In genomic region chr19:28299649-28300048, GRCh38 we compare ENCODE assay signal across 2 cellular contexts.
TF ChIP-seq lines count a peak whose summit lies in the region.

No MANE protein-coding gene starts in this region.

TF ChIP-seq in HEK293, 187 proteins besides CTCF, POLR2A, EP300 and RAD21 (continued from another document):
- no peak for TF ChIP-seq ZNF148 (tag by site-specific recombination; IDR thresholded peaks at IDR 0.05; ENCODE audit: borderline replicate concordance)
- peak; percentile 79 for TF ChIP-seq ZFHX2 (tag by site-specific recombination; conservative IDR thresholded peaks at IDR 0.05)
- no peak for TF ChIP-seq HOXC10 (CRISPR knock-in tag; IDR thresholded peaks at IDR 0.05)
- TF ChIP-seq EGR2 (tag by site-specific recombination; IDR thresholded peaks at IDR 0.05; ENCODE audit: low read depth), result peak; percentile 81
- TF ChIP-seq OVOL3 (tag by site-specific recombination; IDR thresholded peaks at IDR 0.05), result no peak
- TF ChIP-seq KLF1 (tag by site-specific recombination; IDR thresholded peaks at IDR 0.05), result peak; percentile 66
- no peak for TF ChIP-seq GFI1B (tag by site-specific recombination; IDR thresholded peaks at IDR 0.05)
- no peak for TF ChIP-seq ZNF280C (tag by site-specific recombination; IDR thresholded peaks at IDR 0.05)
- TF ChIP-seq ZSCAN18 (tag by site-specific recombination; IDR thresholded peaks at IDR 0.05), result no peak
- no peak for TF ChIP-seq TCF7L2 (IDR thresholded peaks at IDR 0.05; ENCODE audit: borderline replicate concordance, low read depth, low read length)
- no peak for TF ChIP-seq ZNF239 (tag by site-specific recombination; IDR thresholded peaks at IDR 0.05)
- TF ChIP-seq ZNF530 (tag by site-specific recombination; IDR thresholded peaks at IDR 0.05; ENCODE audit: low read depth), result no peak
- no peak for TF ChIP-seq ZSCAN4 (tag by site-specific recombination; IDR thresholded peaks at IDR 0.05)
- no peak for TF ChIP-seq ZNF175 (tag by site-specific recombination; IDR thresholded peaks at IDR 0.05)
- no peak for TF ChIP-seq ZNF580 (tag by site-specific recombination; IDR thresholded peaks at IDR 0.05)
- TF ChIP-seq KLF17 (tag by site-specific recombination; IDR thresholded peaks at IDR 0.05), result peak; percentile 50; the same call in 1 of the 2 replicates

TF ChIP-seq in H1, 55 proteins besides CTCF, POLR2A, EP300 and RAD21 (continued from another document):
- TF ChIP-seq SAP30 (IDR thresholded peaks at IDR 0.05; ENCODE audit: insufficient read depth, insufficient replicate concordance, low read length), result no peak
- no peak for TF ChIP-seq EGR1 (IDR thresholded peaks at IDR 0.05; ENCODE audit: borderline replicate concordance, low read depth, low read length)
- no peak for TF ChIP-seq MAX (IDR thresholded peaks at IDR 0.05)
- no peak for TF ChIP-seq KDM1A (IDR thresholded peaks at IDR 0.05; ENCODE audit: borderline replicate concordance, low read length)
- TF ChIP-seq CHD7 (IDR thresholded peaks at IDR 0.05; ENCODE audit: insufficient replicate concordance, low read length), result no peak
- TF ChIP-seq ZNF274 (IDR thresholded peaks at IDR 0.05; ENCODE audit: borderline replicate concordance, extremely low read depth, low read length), result no peak
- no peak for TF ChIP-seq JUND (IDR thresholded peaks at IDR 0.05; ENCODE audit: low read length)
- no peak for TF ChIP-seq RBBP5 (IDR thresholded peaks at IDR 0.05; ENCODE audit: borderline replicate concordance, low read depth, low read length)
- TF ChIP-seq ATF2 (IDR thresholded peaks at IDR 0.05; ENCODE audit: low read length), result no peak
- TF ChIP-seq KDM5A (IDR thresholded peaks at IDR 0.05; ENCODE audit: low read length), result no peak
